Comparison of ENCODE assay signal across 1 cellular context in the genomic region with DNA sequence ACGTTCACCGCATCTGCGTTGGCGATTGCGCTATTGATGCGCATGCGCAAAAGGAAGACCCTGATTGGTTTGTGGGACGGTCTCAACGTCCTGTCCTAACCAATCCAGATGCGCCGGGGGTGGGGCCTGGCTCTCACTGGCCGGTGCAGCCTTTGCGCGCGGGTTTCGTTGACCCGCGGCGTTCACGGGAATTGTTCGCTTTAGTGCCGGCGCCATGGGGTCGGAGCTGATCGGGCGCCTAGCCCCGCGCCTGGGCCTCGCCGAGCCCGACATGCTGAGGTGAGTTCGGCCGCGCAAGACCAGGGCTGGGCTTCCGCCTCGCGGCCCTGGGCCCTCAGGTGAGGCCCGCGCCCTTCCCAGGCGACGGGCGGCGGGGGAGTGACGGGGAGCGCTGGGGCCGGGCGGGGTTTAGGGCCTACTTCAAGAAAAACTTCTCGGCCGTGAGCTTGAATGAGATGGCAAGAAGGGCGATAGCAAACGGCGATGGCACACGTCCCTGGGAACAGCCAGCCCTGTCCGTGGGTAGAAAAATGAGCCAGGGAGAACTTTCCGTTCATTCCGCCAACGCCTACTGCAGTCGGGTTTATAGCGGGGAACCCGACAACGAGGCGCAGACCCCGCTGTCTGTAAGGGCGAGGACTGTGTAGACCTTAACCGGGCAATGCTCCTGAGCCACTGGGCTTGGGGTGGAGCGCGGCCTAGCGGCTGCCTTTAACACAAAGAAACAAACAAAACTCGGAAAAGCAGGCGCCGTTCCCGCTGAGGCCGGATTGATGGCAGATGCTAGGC.
TF ChIP-seq lines count a peak whose summit lies in the region.

A gene with protein sequence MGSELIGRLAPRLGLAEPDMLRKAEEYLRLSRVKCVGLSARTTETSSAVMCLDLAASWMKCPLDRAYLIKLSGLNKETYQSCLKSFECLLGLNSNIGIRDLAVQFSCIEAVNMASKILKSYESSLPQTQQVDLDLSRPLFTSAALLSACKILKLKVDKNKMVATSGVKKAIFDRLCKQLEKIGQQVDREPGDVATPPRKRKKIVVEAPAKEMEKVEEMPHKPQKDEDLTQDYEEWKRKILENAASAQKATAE (plus strand): TSS at position 168 of the 789 bp plus-strand sequence. CDS start 47 bp downstream, at position 215.

TF ChIP-seq in HEK293, 187 proteins besides CTCF, POLR2A, EP300 and RAD21 (continued from another document and continues in another):
- no peak for TF ChIP-seq HOXA7 (CRISPR knock-in tag; IDR thresholded peaks at IDR 0.05; ENCODE audit: borderline replicate concordance)
- no peak for TF ChIP-seq ATF2 (tag by site-specific recombination; IDR thresholded peaks at IDR 0.05; ENCODE audit: low read depth)
- peak; percentile 53 for TF ChIP-seq ZBTB8A (tag by site-specific recombination; IDR thresholded peaks at IDR 0.05)
- TF ChIP-seq, protein P1, sequence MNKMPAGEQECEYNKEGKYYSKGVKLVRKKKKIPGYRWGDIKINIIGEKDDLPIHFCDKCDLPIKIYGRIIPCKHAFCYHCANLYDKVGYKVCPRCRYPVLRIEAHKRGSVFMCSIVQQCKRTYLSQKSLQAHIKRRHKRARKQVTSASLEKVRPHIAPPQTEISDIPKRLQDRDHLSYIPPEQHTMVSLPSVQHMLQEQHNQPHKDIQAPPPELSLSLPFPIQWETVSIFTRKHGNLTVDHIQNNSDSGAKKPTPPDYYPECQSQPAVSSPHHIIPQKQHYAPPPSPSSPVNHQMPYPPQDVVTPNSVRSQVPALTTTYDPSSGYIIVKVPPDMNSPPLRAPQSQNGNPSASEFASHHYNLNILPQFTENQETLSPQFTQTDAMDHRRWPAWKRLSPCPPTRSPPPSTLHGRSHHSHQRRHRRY (tag by site-specific recombination; IDR thresholded peaks at IDR 0.05) = no peak
- TF ChIP-seq OVOL3 (tag by site-specific recombination; IDR thresholded peaks at IDR 0.05) = 0 out of 2 replicates have a peak, but pooled peaks have one; percentile 18
- TF ChIP-seq KLF1 (tag by site-specific recombination; IDR thresholded peaks at IDR 0.05) = 0 out of 2 replicates have a peak, but pooled peaks have one; percentile 12
- no peak for TF ChIP-seq ZNF626 (tag by site-specific recombination; IDR thresholded peaks at IDR 0.05)
- no peak for TF ChIP-seq ZNF26 (tag by site-specific recombination; IDR thresholded peaks at IDR 0.05)
- TF ChIP-seq ZNF621 (tag by site-specific recombination; IDR thresholded peaks at IDR 0.05) = no peak
- TF ChIP-seq ZBTB44 (tag by site-specific recombination; IDR thresholded peaks at IDR 0.05) = no peak
- peak; percentile 22 for TF ChIP-seq ZNF335 (tag by site-specific recombination; conservative IDR thresholded peaks at IDR 0.05)
- TF ChIP-seq, protein P2, sequence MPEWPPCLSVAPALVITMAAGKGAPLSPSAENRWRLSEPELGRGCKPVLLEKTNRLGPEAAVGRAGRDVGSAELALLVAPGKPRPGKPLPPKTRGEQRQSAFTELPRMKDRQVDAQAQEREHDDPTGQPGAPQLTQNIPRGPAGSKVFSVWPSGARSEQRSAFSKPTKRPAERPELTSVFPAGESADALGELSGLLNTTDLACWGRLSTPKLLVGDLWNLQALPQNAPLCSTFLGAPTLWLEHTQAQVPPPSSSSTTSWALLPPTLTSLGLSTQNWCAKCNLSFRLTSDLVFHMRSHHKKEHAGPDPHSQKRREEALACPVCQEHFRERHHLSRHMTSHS (tag by site-specific recombination; IDR thresholded peaks at IDR 0.05) = no peak
- TF ChIP-seq ZNF549 (tag by site-specific recombination; IDR thresholded peaks at IDR 0.05) = no peak
- TF ChIP-seq ZNF658 (tag by site-specific recombination; IDR thresholded peaks at IDR 0.05) = no peak
- peak; percentile 74; the same call in 1 of the 2 replicates for TF ChIP-seq ZNF660 (tag by site-specific recombination; IDR thresholded peaks at IDR 0.05)
- TF ChIP-seq SCRT2 (tag by site-specific recombination; IDR thresholded peaks at IDR 0.05) = no peak
- TF ChIP-seq ZNF571 (tag by site-specific recombination; IDR thresholded peaks at IDR 0.05) = no peak
- TF ChIP-seq, protein P3, sequence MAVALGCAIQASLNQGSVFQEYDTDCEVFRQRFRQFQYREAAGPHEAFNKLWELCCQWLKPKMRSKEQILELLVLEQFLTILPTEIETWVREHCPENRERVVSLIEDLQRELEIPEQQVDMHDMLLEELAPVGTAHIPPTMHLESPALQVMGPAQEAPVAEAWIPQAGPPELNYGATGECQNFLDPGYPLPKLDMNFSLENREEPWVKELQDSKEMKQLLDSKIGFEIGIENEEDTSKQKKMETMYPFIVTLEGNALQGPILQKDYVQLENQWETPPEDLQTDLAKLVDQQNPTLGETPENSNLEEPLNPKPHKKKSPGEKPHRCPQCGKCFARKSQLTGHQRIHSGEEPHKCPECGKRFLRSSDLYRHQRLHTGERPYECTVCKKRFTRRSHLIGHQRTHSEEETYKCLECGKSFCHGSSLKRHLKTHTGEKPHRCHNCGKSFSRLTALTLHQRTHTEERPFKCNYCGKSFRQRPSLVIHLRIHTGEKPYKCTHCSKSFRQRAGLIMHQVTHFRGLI (tag by site-specific recombination; IDR thresholded peaks at IDR 0.05) = 0 out of 2 replicates have a peak, but pooled peaks have one; percentile 37
- TF ChIP-seq ZNF274 (IDR thresholded peaks at IDR 0.05; ENCODE audit: low read length) = no peak
- TF ChIP-seq ZNF274 (tag by site-specific recombination; IDR thresholded peaks at IDR 0.05; ENCODE audit: borderline replicate concordance) = no peak
- TF ChIP-seq ZNF157 (tag by site-specific recombination; IDR thresholded peaks at IDR 0.05) = no peak
- no peak for TF ChIP-seq ZNF791 (tag by site-specific recombination; IDR thresholded peaks at IDR 0.05)
- no peak for TF ChIP-seq BCL11A (tag by site-specific recombination; IDR thresholded peaks at IDR 0.05; ENCODE audit: low read depth)
- TF ChIP-seq AEBP2 (tag by site-specific recombination; IDR thresholded peaks at IDR 0.05; ENCODE audit: borderline replicate concordance) = no peak
- TF ChIP-seq ZNF114 (tag by site-specific recombination; IDR thresholded peaks at IDR 0.05) = no peak
- no peak for TF ChIP-seq ZNF830 (tag by site-specific recombination; IDR thresholded peaks at IDR 0.05; ENCODE audit: low read depth)
- no peak for TF ChIP-seq ZNF560 (tag by site-specific recombination; IDR thresholded peaks at IDR 0.05; ENCODE audit: borderline replicate concordance)
- TF ChIP-seq SP3 (tag by site-specific recombination; IDR thresholded peaks at IDR 0.05) = no peak; the same call in 1 of the 2 replicates
- TF ChIP-seq FEZF1 (tag by site-specific recombination; IDR thresholded peaks at IDR 0.05) = peak; percentile 31; the same call in 1 of the 2 replicates
- no peak for TF ChIP-seq GLIS1 (tag by site-specific recombination; IDR thresholded peaks at IDR 0.05)
- TF ChIP-seq ZXDB (tag by site-specific recombination; IDR thresholded peaks at IDR 0.05) = peak; percentile 33; the same call in 1 of the 2 replicates
- no peak for TF ChIP-seq ZNF324 (tag by site-specific recombination; IDR thresholded peaks at IDR 0.05)
- peak; percentile 71 for TF ChIP-seq SP2 (tag by site-specific recombination; IDR thresholded peaks at IDR 0.05)
- 0 out of 2 replicates have a peak, but pooled peaks have one; percentile 13 for TF ChIP-seq ZBTB48 (tag by site-specific recombination; IDR thresholded peaks at IDR 0.05)
- TF ChIP-seq RBAK (tag by site-specific recombination; IDR thresholded peaks at IDR 0.05) = no peak
- TF ChIP-seq ZNF555 (tag by site-specific recombination; conservative IDR thresholded peaks at IDR 0.05) = no peak
- TF ChIP-seq ZNF311 (tag by site-specific recombination; IDR thresholded peaks at IDR 0.05; ENCODE audit: borderline replicate concordance) = no peak
- TF ChIP-seq ZNF138 (tag by site-specific recombination; IDR thresholded peaks at IDR 0.05; ENCODE audit: borderline replicate concordance) = no peak
- TF ChIP-seq ZBTB21 (tag by site-specific recombination; IDR thresholded peaks at IDR 0.05) = no peak
- TF ChIP-seq ZNF501 (tag by site-specific recombination; IDR thresholded peaks at IDR 0.05) = peak; percentile 32; the same call in 1 of the 2 replicates
- TF ChIP-seq ZNF596 (tag by site-specific recombination; IDR thresholded peaks at IDR 0.05) = no peak
- peak; percentile 20; the same call in 1 of the 2 replicates for TF ChIP-seq ZFHX2 (tag by site-specific recombination; conservative IDR thresholded peaks at IDR 0.05)
- TF ChIP-seq, protein P4, sequence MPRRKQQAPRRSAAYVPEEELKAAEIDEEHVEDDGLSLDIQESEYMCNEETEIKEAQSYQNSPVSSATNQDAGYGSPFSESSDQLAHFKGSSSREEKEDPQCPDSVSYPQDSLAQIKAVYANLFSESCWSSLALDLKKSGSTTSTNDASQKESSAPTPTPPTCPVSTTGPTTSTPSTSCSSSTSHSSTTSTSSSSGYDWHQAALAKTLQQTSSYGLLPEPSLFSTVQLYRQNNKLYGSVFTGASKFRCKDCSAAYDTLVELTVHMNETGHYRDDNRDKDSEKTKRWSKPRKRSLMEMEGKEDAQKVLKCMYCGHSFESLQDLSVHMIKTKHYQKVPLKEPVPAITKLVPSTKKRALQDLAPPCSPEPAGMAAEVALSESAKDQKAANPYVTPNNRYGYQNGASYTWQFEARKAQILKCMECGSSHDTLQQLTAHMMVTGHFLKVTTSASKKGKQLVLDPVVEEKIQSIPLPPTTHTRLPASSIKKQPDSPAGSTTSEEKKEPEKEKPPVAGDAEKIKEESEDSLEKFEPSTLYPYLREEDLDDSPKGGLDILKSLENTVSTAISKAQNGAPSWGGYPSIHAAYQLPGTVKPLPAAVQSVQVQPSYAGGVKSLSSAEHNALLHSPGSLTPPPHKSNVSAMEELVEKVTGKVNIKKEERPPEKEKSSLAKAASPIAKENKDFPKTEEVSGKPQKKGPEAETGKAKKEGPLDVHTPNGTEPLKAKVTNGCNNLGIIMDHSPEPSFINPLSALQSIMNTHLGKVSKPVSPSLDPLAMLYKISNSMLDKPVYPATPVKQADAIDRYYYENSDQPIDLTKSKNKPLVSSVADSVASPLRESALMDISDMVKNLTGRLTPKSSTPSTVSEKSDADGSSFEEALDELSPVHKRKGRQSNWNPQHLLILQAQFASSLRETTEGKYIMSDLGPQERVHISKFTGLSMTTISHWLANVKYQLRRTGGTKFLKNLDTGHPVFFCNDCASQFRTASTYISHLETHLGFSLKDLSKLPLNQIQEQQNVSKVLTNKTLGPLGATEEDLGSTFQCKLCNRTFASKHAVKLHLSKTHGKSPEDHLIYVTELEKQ (tag by site-specific recombination; IDR thresholded peaks at IDR 0.05; ENCODE audit: borderline replicate concordance) = no peak
- TF ChIP-seq ZNF48 (tag by site-specific recombination; IDR thresholded peaks at IDR 0.05) = no peak
- peak; percentile 51; the same call in 1 of the 2 replicates for TF ChIP-seq YY1 (tag by site-specific recombination; IDR thresholded peaks at IDR 0.05)
- TF ChIP-seq KLF9 (tag by site-specific recombination; IDR thresholded peaks at IDR 0.05; ENCODE audit: low read depth) = no peak
- peak; percentile 60 for TF ChIP-seq ZNF561 (tag by site-specific recombination; IDR thresholded peaks at IDR 0.05; ENCODE audit: borderline replicate concordance)
- no peak for TF ChIP-seq ZNF610 (tag by site-specific recombination; IDR thresholded peaks at IDR 0.05; ENCODE audit: borderline replicate concordance)
- TF ChIP-seq ZNF585B (tag by site-specific recombination; IDR thresholded peaks at IDR 0.05) = no peak
- no peak for TF ChIP-seq ZNF777 (tag by site-specific recombination; IDR thresholded peaks at IDR 0.05; ENCODE audit: borderline replicate concordance)
- no peak for TF ChIP-seq OSR2 (tag by site-specific recombination; IDR thresholded peaks at IDR 0.05)
- TF ChIP-seq ZNF843 (tag by site-specific recombination; IDR thresholded peaks at IDR 0.05) = no peak
